Comparison of ENCODE assay signal across 25 cellular contexts in the genomic region with DNA sequence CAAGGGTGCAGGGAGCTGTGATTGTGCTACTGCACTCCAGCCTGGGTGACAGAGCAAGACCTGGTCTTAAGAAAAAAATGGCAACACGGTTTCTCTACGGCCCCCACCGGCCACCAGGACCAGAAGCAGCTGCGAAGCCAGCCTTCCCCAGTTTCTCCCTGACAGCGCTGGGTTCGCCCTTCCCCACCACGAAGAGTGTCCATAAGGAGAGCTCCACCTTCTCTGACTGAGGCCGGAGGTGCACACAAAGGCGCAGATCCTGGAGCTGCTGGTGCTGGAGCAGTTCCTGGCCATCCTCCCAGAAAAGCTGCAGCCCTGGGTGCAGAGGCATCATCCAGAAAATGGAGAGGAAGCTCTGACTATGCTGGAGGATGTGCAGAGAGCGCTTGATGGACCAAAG.
"Had no signal": no experiment of that assay in that cellular context is flagged by ENCODE, and none has a peak within 500 bp of the region (broad histone marks: within the 10 kb centered on the region; RNA-seq: fewer than 3 reads in every experiment).

No MANE protein-coding gene starts in this region.

- H3K36me3 ChIP-seq: colonic mucosa, gastroesophageal sphincter, heart right ventricle, left lung, lower lobe of right lung had no signal

- H3K4me3 ChIP-seq: colonic mucosa, gastroesophageal sphincter, heart right ventricle, left lung, lower lobe of right lung, mucosa of descending colon had no signal

- H3K27ac ChIP-seq: colonic mucosa, epithelial cell of prostate, foreskin keratinocyte, gastroesophageal sphincter, heart right ventricle, left lung, lower lobe of right lung had no signal

- H3K27me3 ChIP-seq: colonic mucosa, foreskin keratinocyte, gastroesophageal sphincter, heart right ventricle, left lung had no signal

- H3K4me3 Mint-ChIP-seq: dendritic cell treated with granulocyte-macrophage colony-stimulating factor and Interleukin-4, amounts not matched to agents 40 ng/mL and 50 ng/mL, for 4 days; effector memory CD8-positive, alpha-beta T cell; endodermal cell; mesothelial cell of epicardium; naive B cell had no signal

- H3K9me3 Mint-ChIP-seq: effector memory CD8-positive, alpha-beta T cell; naive B cell had no signal

- DNase-seq: colonic mucosa; cortex of kidney; effector CD8-positive, alpha-beta T cell; effector memory CD8-positive, alpha-beta T cell; endodermal cell; erythroblast; foreskin keratinocyte; heart right ventricle; hippocampal formation; left cardiac atrium; left lung; left ventricle myocardium superior; lower lobe of right lung; mesenchymal stem cell; mucosa of descending colon; naive B cell had no signal

- ATAC-seq: effector memory CD8-positive, alpha-beta T cell; esophagus mucosa; foreskin keratinocyte; gastroesophageal sphincter; heart right ventricle; left cardiac atrium; left lung; left ventricle myocardium superior; lower lobe of right lung; mucosa of descending colon had no signal

- H3K36me3 Mint-ChIP-seq: mesothelial cell of epicardium had no signal

- H3K27me3 Mint-ChIP-seq: dendritic cell treated with granulocyte-macrophage colony-stimulating factor and Interleukin-4, amounts not matched to agents 40 ng/mL and 50 ng/mL, for 4 days; effector memory CD8-positive, alpha-beta T cell had no signal

- H3K27ac Mint-ChIP-seq: dendritic cell treated with granulocyte-macrophage colony-stimulating factor and Interleukin-4, amounts not matched to agents 40 ng/mL and 50 ng/mL, for 4 days; effector memory CD8-positive, alpha-beta T cell; endodermal cell; mesothelial cell of epicardium had no signal

- FAIRE-seq: endometrium, frontal cortex, islet of Langerhans, keratinocyte had no signal

- H3K4me1 Mint-ChIP-seq: endodermal cell, mesothelial cell of epicardium, naive B cell had no signal

- H3K4me1 ChIP-seq: colonic mucosa, foreskin keratinocyte, gastroesophageal sphincter, heart right ventricle, left lung, lower lobe of right lung had no signal

- H3K9me3 ChIP-seq: colonic mucosa, gastroesophageal sphincter, lower lobe of right lung, mucosa of descending colon had no signal
